20 cellular contexts compared by ENCODE assay signal in genomic region chr5:90915393-90915792, GRCh38.
"Had no signal": no experiment of that assay in that cellular context is flagged by ENCODE, and none has a peak within 500 bp of the region (broad histone marks: within the 10 kb centered on the region; RNA-seq: fewer than 3 reads in every experiment).

No MANE protein-coding gene starts in this region.

- DNase-seq: effector CD4-positive, alpha-beta T cell; foreskin melanocyte; heart left ventricle; hypothalamus; islet precursor cell; left cardiac atrium; left ventricle myocardium superior; naive thymus-derived CD4-positive, alpha-beta T cell; small intestine; stimulated activated CD4-positive, alpha-beta T cell treated with anti-CD3 and anti-CD28 coated beads, Interleukin-4, amount 100 ng/mL, for 1 hour; stimulated activated CD8-positive, alpha-beta memory T cell treated with anti-CD3 and anti-CD28 coated beads, Interleukin-4, amount 100 ng/mL, for 48 hours; stimulated activated naive CD8-positive, alpha-beta T cell treated with anti-CD3 and anti-CD28 coated beads, Interleukin-15, Interleukin-2, amounts not matched to agents 100 U/mL and 50 U/mL, for 24 hours; tibial artery; upper lobe of right lung had no signal

- H3K27ac ChIP-seq: coronary artery, heart left ventricle, neutrophil, right atrium auricular region, suprapubic skin, tibial artery, upper lobe of right lung, vagina had no signal

- H3K4me1 ChIP-seq: right atrium auricular region, tibial artery, vagina had no signal

- H3K4me3 ChIP-seq: coronary artery, heart left ventricle, right atrium auricular region, suprapubic skin, tibial artery, upper lobe of right lung, vagina had no signal

- H3K27me3 ChIP-seq: heart left ventricle, neutrophil, right atrium auricular region, suprapubic skin, tibial artery, upper lobe of right lung, vagina had no signal

- H3K4me1 Mint-ChIP-seq: naive thymus-derived CD4-positive, alpha-beta T cell; stimulated activated effector memory CD8-positive, alpha-beta T cell treated with anti-CD3 and anti-CD28 coated beads, Interleukin-12 subunit alpha, Interleukin-12 subunit beta, amount 100 ng/mL, for 72 hours had no signal

- ATAC-seq: heart left ventricle; left cardiac atrium; left ventricle myocardium superior; naive thymus-derived CD4-positive, alpha-beta T cell; stimulated activated effector memory CD8-positive, alpha-beta T cell treated with anti-CD3 and anti-CD28 coated beads, Interleukin-12 subunit alpha, Interleukin-12 subunit beta, amount 100 ng/mL, for 72 hours; stimulated activated naive CD8-positive, alpha-beta T cell treated with anti-CD3 and anti-CD28 coated beads, Interleukin-15, Interleukin-2, amounts not matched to agents 100 U/mL and 50 U/mL, for 24 hours; upper lobe of right lung had no signal

- H3K36me3 Mint-ChIP-seq: naive thymus-derived CD4-positive, alpha-beta T cell; stimulated activated effector memory CD8-positive, alpha-beta T cell treated with anti-CD3 and anti-CD28 coated beads, Interleukin-12 subunit alpha, Interleukin-12 subunit beta, amount 100 ng/mL, for 72 hours had no signal

- H3K4me3 Mint-ChIP-seq: naive thymus-derived CD4-positive, alpha-beta T cell; stimulated activated effector memory CD8-positive, alpha-beta T cell treated with anti-CD3 and anti-CD28 coated beads, Interleukin-12 subunit alpha, Interleukin-12 subunit beta, amount 100 ng/mL, for 72 hours had no signal

- H3K9me3 ChIP-seq: heart left ventricle, neutrophil, right atrium auricular region, suprapubic skin, tibial artery, upper lobe of right lung, vagina had no signal

- H3K9me3 Mint-ChIP-seq: naive thymus-derived CD4-positive, alpha-beta T cell; stimulated activated effector memory CD8-positive, alpha-beta T cell treated with anti-CD3 and anti-CD28 coated beads, Interleukin-12 subunit alpha, Interleukin-12 subunit beta, amount 100 ng/mL, for 72 hours had no signal

- H3K27ac Mint-ChIP-seq: naive thymus-derived CD4-positive, alpha-beta T cell; stimulated activated effector memory CD8-positive, alpha-beta T cell treated with anti-CD3 and anti-CD28 coated beads, Interleukin-12 subunit alpha, Interleukin-12 subunit beta, amount 100 ng/mL, for 72 hours had no signal

- H3K36me3 ChIP-seq: heart left ventricle, neutrophil, right atrium auricular region, suprapubic skin, tibial artery, upper lobe of right lung, vagina had no signal
